8 cellular contexts compared by ENCODE assay signal in the genomic region with DNA sequence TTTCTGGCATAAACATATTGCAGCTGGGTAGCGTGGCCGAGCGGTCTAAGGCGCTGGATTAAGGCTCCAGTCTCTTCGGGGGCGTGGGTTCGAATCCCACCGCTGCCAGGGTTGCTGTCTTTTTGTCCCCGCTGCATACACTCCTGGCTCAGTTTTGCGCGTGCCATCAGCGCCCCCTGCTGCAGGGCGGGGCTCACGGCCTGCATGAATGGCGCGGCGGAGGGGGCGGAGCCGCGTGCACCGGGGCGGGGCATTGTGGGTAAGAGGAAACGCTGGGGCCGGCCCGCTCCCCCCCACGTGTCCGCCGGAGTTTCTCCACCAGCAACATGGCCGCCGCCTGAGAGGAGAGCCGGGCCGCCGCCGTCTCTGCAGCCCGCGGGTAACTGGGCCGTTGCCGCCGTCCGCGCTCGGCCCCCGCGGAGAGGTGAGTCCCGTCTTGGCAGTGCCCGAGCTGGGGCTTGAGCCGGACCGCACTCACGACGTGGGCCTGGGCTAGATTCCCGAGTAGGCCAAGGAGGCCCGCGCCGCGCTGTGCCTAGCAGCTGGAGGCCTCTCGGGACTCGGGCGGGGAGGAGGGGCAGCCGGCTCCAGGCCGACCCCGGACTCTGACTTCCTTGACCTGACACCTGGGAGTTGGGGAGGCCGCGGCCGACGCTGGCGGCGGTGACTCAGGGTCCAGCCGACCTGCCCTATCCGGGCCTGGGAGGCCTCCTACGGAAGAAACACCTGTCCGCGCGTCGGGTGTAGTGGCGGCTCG. TPM values are rescaled to one million over a fixed set of nuclear protein-coding genes. Genes with fewer than 3 reads are reported as not detected.
DNase-seq lines count a peak whose midpoint lies in the region; ATAC-seq and TF ChIP-seq lines count a peak whose summit lies in the region.

Gene POLR3E (plus strand): TSS at position 296 of the 757 bp plus-strand sequence. CDS start 5,560 bp downstream, outside the sequence.

- ATAC-seq in HG02759 (IDR thresholded peaks at IDR 0.05; ENCODE audit: unreplicated experiment): peak; percentile 90
- ATAC-seq in activated naive CD8-positive, alpha-beta T cell treated with anti-CD3 and anti-CD28 coated beads, Interleukin-2, amount 50 U/mL, for 24 hours: peak; percentile 92
- peak; percentile 97 for ATAC-seq in Right ventricle myocardium superior (ENCODE audit: poor library complexity)

- H3K4ac ChIP-seq in trophoblast cell (ENCODE audit: low read depth, low read length): peak within 1 kb of the TSS; percentile 46

- no peak within 1 kb of the TSS for H3K23ac ChIP-seq in trophoblast cell (ENCODE audit: low read length)

- no peak for TF ChIP-seq POLR2A in transverse colon (IDR thresholded peaks at IDR 0.05)

- peak within 1 kb of the TSS; percentile 97 for H3K4me3 Mint-ChIP-seq in activated naive CD8-positive, alpha-beta T cell treated with anti-CD3 and anti-CD28 coated beads, Interleukin-2, amount 50 U/mL, for 24 hours

- H3K27me3 ChIP-seq in trophoblast cell (ENCODE audit: insufficient read depth, low read length): no peaks in the 10 kb centered on the region
- no peaks in the 10 kb centered on the region for H3K27me3 ChIP-seq in transverse colon

- H3K4me1 ChIP-seq in trophoblast cell (ENCODE audit: control insufficient read depth in 1 of 2, insufficient read depth in 2 of 2, low read length in 2 of 2) (no peaks in the 10 kb centered on the region), transverse colon (peaks cover 0 to 34% (median 16%) of the 10 kb centered on the region in 4 donors)

- H2BK12ac ChIP-seq in trophoblast cell (ENCODE audit: low read length): no peak within 1 kb of the TSS

- no peaks in the 10 kb centered on the region for H3K36me3 ChIP-seq in trophoblast cell (ENCODE audit: control insufficient read depth in 1 of 2, insufficient read depth in 2 of 2, low read length in 2 of 2)
- H3K36me3 ChIP-seq in transverse colon: no peaks in the 10 kb centered on the region

- H4K8ac ChIP-seq in trophoblast cell (ENCODE audit: low read depth, low read length): peak within 1 kb of the TSS; percentile 93

- H3K18ac ChIP-seq in trophoblast cell (ENCODE audit: low read length): peak within 1 kb of the TSS; percentile 79

- peak within 1 kb of the TSS; percentile 78 for H3K14ac ChIP-seq in trophoblast cell (ENCODE audit: low read length)

- peak within 1 kb of the TSS; percentile 83 for H4K12ac ChIP-seq in trophoblast cell (ENCODE audit: low read depth, low read length)

- H2BK5ac ChIP-seq in trophoblast cell (ENCODE audit: low read depth, low read length, poor library complexity): peak within 1 kb of the TSS; percentile 70

- H3K27me3 Mint-ChIP-seq in activated naive CD8-positive, alpha-beta T cell treated with anti-CD3 and anti-CD28 coated beads, Interleukin-2, amount 50 U/mL, for 24 hours: peaks cover 3% of the 10 kb centered on the region

- no CpG with 5 or more reads among the region's 76 CpGs for WGBS in trophoblast cell (ENCODE audit: extremely low coverage, insufficient coverage, insufficient read length)
- WGBS in transverse colon (ENCODE audit: low coverage in 1 of 2), 2 donors: 1% methylated on average over 34 of the region's 76 CpGs; no CpG with 5 or more reads in 1 of the 2 donors

- H3K9me3 ChIP-seq in trophoblast cell (ENCODE audit: insufficient read depth, low read depth, low read length) (no peaks in the 10 kb centered on the region), transverse colon (no peaks in the 10 kb centered on the region)

- H3K4me3 ChIP-seq in trophoblast cell (ENCODE audit: low read depth, low read length) (peak within 1 kb of the TSS; percentile 97), transverse colon (peak within 1 kb of the TSS; percentile 55 to 92 (median 80))

- H3K4me1 Mint-ChIP-seq in activated naive CD8-positive, alpha-beta T cell treated with anti-CD3 and anti-CD28 coated beads, Interleukin-2, amount 50 U/mL, for 24 hours: peaks cover 42% of the 10 kb centered on the region

- peak within 1 kb of the TSS; percentile 93 for H3K9ac ChIP-seq in trophoblast cell (ENCODE audit: low read length)

- H2AFZ ChIP-seq in trophoblast cell (ENCODE audit: insufficient read depth, low read length, poor library complexity): peak within 1 kb of the TSS; percentile 77

- peak; percentile 93 to 99 (median 97) for DNase-seq in NCI-H1417 (lab: John Stamatoyannopoulos, UW)
- DNase-seq in SW 1271 (lab: John Stamatoyannopoulos, UW): peak; percentile 75 to 84
- DNase-seq in activated naive CD8-positive, alpha-beta T cell treated with anti-CD3 and anti-CD28 coated beads, Interleukin-2, amount 50 U/mL, for 24 hours: peak; percentile 100
- DNase-seq in Right ventricle myocardium superior: peak; percentile 100
- peak; percentile 98 to 100 for DNase-seq in trophoblast cell
- DNase-seq in transverse colon: peak; percentile 100

- H3K79me2 ChIP-seq in trophoblast cell (ENCODE audit: control insufficient read depth, insufficient read depth, low read length, poor library complexity): peaks cover 6% of the 10 kb centered on the region

- in situ Hi-C loops in transverse colon (cut with MboI; ENCODE audit: low pct_ligation_motif_present in 1 of 4, low pct_unique_long_range_greater_than_20kb in 1 of 4, low sequenced_read_pairs in 3 of 4): loop anchor here (5.0 to 25.0 kb wide), 7 partner anchors 90 to 310 kb away; partner anchors contain the start of genes EEF2K (in 2 of the 4), MOSMO (in 1 of the 4) and PDZD9 (in 1 of the 4)

- no peak for TF ChIP-seq EP300 in transverse colon (IDR thresholded peaks at IDR 0.05; ENCODE audit: low read depth)

- H3K9me3 Mint-ChIP-seq in activated naive CD8-positive, alpha-beta T cell treated with anti-CD3 and anti-CD28 coated beads, Interleukin-2, amount 50 U/mL, for 24 hours: no peaks in the 10 kb centered on the region

- H3K36me3 Mint-ChIP-seq in activated naive CD8-positive, alpha-beta T cell treated with anti-CD3 and anti-CD28 coated beads, Interleukin-2, amount 50 U/mL, for 24 hours (ENCODE audit: low read depth): peaks cover 20% of the 10 kb centered on the region

- TF ChIP-seq CTCF in GM12873 (IDR thresholded peaks at IDR 0.05; ENCODE audit: insufficient read depth, low read depth, low read length, missing control alignments) (peak; percentile 85), transverse colon (IDR thresholded peaks at IDR 0.05) (peak; percentile 78 to 99 (median 95))

- intact Hi-C loops in Right ventricle myocardium superior (cut with DNase I) (loop anchor here (1.0 to 10.0 kb wide), 2 partner anchors 102 to 302 kb away; no protein-coding TSS in a partner anchor), transverse colon (cut with DNase I; ENCODE audit: low total_unique reads) (loop anchor here (2.0 to 5.0 kb wide), 2 partner anchors 90 to 290 kb away; partner anchors contain the start of genes EEF2K and MOSMO)

- peaks cover 6% of the 10 kb centered on the region for H3K79me1 ChIP-seq in trophoblast cell (ENCODE audit: low read length)

- peak within 1 kb of the TSS; percentile 57 for H2AK5ac ChIP-seq in trophoblast cell (ENCODE audit: low read length)

- H4K91ac ChIP-seq in trophoblast cell (ENCODE audit: low read depth, low read length): peak within 1 kb of the TSS; percentile 65

- peak within 1 kb of the TSS; percentile 87 for H3K4me2 ChIP-seq in trophoblast cell (ENCODE audit: low read length)

- peak within 1 kb of the TSS; percentile 39 for H2BK120ac ChIP-seq in trophoblast cell (ENCODE audit: insufficient read depth, low read length, poor library complexity)

- peak within 1 kb of the TSS; percentile 97 for H3K27ac Mint-ChIP-seq in activated naive CD8-positive, alpha-beta T cell treated with anti-CD3 and anti-CD28 coated beads, Interleukin-2, amount 50 U/mL, for 24 hours

- H3K27ac ChIP-seq in trophoblast cell (ENCODE audit: low read depth, low read length) (peak within 1 kb of the TSS; percentile 75), transverse colon (peak within 1 kb of the TSS; percentile 96 to 97 (median 96))

RNA-seq across cellular contexts. Expression of gene POLR3E, which starts in this region (rescaled TPM):
- total RNA-seq in Right ventricle myocardium superior: 34.8 TPM
- 24.6 and 26.6 TPM in 2 replicates for polyA plus RNA-seq in trophoblast cell (2013)
- total RNA-seq in transverse colon: 100 to 1,000 TPM in 1 of 4 donors, 10 to 100 TPM in 3; 23.2 to 107 (median 46.0) TPM

Comparison
In these comparisons a context has a peak if more than half of its experiments do, and no peak if none do; other contexts are left out.
1. Peak in every context shown above with its lines: DNase-seq, ATAC-seq, H3K4me3 ChIP-seq and H3K27ac ChIP-seq.